In genomic region chr1:34162852-34163766, GRCh38 we compare ENCODE assay signal across 1 cellular context.
TF ChIP-seq lines count a peak whose summit lies in the region.

No MANE protein-coding gene starts in this region.

TF ChIP-seq in H1, 55 proteins besides CTCF, POLR2A, EP300 and RAD21:
- TF ChIP-seq TEAD4 (IDR thresholded peaks at IDR 0.05; ENCODE audit: low read depth, low read length) = peak; percentile 79
- no peak for TF ChIP-seq FOSL1 (IDR thresholded peaks at IDR 0.05; ENCODE audit: insufficient read depth, low read depth, low read length)
- TF ChIP-seq USF2 (IDR thresholded peaks at IDR 0.05; ENCODE audit: low read length) = no peak
- no peak for TF ChIP-seq SIRT6 (IDR thresholded peaks at IDR 0.05; ENCODE audit: low read length)
- TF ChIP-seq MAFK (IDR thresholded peaks at IDR 0.05; ENCODE audit: low read depth, low read length) = no peak
- TF ChIP-seq GTF2F1 (IDR thresholded peaks at IDR 0.05; ENCODE audit: borderline replicate concordance, low read depth, low read length) = no peak
- no peak for TF ChIP-seq HDAC6 (IDR thresholded peaks at IDR 0.05; ENCODE audit: low read depth, low read length)
- TF ChIP-seq RFX5 (IDR thresholded peaks at IDR 0.05; ENCODE audit: borderline replicate concordance, low read depth, low read length) = no peak
- TF ChIP-seq SP4 (IDR thresholded peaks at IDR 0.05; ENCODE audit: low read length) = no peak
- peak; percentile 68; the same call in 1 of the 2 replicates for TF ChIP-seq CREB1 (IDR thresholded peaks at IDR 0.05)
- TF ChIP-seq POLR2AphosphoS5 (IDR thresholded peaks at IDR 0.05; ENCODE audit: low read depth, low read length) = peak; percentile 54; the same call in 1 of the 2 replicates
- TF ChIP-seq JUND (IDR thresholded peaks at IDR 0.05; ENCODE audit: low read length) = peak; percentile 24; the same call in 1 of the 2 replicates
- TF ChIP-seq KDM1A (IDR thresholded peaks at IDR 0.05; ENCODE audit: borderline replicate concordance, low read length) = no peak
- TF ChIP-seq CHD7 (IDR thresholded peaks at IDR 0.05; ENCODE audit: insufficient replicate concordance, low read length) = peak; percentile 17
- no peak for TF ChIP-seq ATF2 (IDR thresholded peaks at IDR 0.05; ENCODE audit: low read length)
- peak; percentile 67 for TF ChIP-seq E2F6 (IDR thresholded peaks at IDR 0.05)
- no peak for TF ChIP-seq EGR1 (IDR thresholded peaks at IDR 0.05; ENCODE audit: borderline replicate concordance, low read depth, low read length)
- no peak for TF ChIP-seq KDM4A (IDR thresholded peaks at IDR 0.05; ENCODE audit: low read depth, low read length, severe bottlenecking)
- no peak for TF ChIP-seq POU5F1 (IDR thresholded peaks at IDR 0.05; ENCODE audit: low read depth, low read length)
- TF ChIP-seq KDM5A (IDR thresholded peaks at IDR 0.05; ENCODE audit: low read length) = no peak
- TF ChIP-seq NRF1 (IDR thresholded peaks at IDR 0.05; ENCODE audit: low read depth, low read length) = no peak
- no peak for TF ChIP-seq NANOG (IDR thresholded peaks at IDR 0.05; ENCODE audit: insufficient read depth, low read depth, low read length, poor library complexity, severe bottlenecking)
- no peak for TF ChIP-seq SAP30 (IDR thresholded peaks at IDR 0.05; ENCODE audit: insufficient read depth, insufficient replicate concordance, low read length)
- TF ChIP-seq EZH2 (IDR thresholded peaks at IDR 0.05; ENCODE audit: low read depth, low read length, severe bottlenecking) = no peak
- no peak for TF ChIP-seq RXRA (IDR thresholded peaks at IDR 0.05; ENCODE audit: insufficient read depth, low read depth, low read length)
- peak; percentile 59 for TF ChIP-seq TAF7 (optimal IDR thresholded peaks at IDR 0.05; ENCODE audit: borderline replicate concordance, low read depth, low read length)
- no peak for TF ChIP-seq SIX5 (IDR thresholded peaks at IDR 0.05; ENCODE audit: low read depth, low read length)
- TF ChIP-seq SP2 (IDR thresholded peaks at IDR 0.05; ENCODE audit: low read length) = no peak
- TF ChIP-seq SUZ12 (IDR thresholded peaks at IDR 0.05; ENCODE audit: low read length) = no peak; the same call in 1 of the 2 replicates
- no peak for TF ChIP-seq CBX8 (IDR thresholded peaks at IDR 0.05; ENCODE audit: borderline replicate concordance, low read depth, low read length)
- TF ChIP-seq YY1 (IDR thresholded peaks at IDR 0.05; ENCODE audit: low read depth, low read length) = no peak
- TF ChIP-seq PHF8 (conservative IDR thresholded peaks at IDR 0.05; ENCODE audit: low read depth, low read length) = no peak
- no peak for TF ChIP-seq CTBP2 (IDR thresholded peaks at IDR 0.05; ENCODE audit: borderline replicate concordance, insufficient read depth, insufficient read length, low read length)
- TF ChIP-seq BACH1 (IDR thresholded peaks at IDR 0.05; ENCODE audit: low read length) = no peak; the same call in none of the 2 replicates
- TF ChIP-seq RBBP5 (IDR thresholded peaks at IDR 0.05; ENCODE audit: borderline replicate concordance, low read depth, low read length) = no peak; the same call in 1 of the 2 replicates
- TF ChIP-seq SP1 (IDR thresholded peaks at IDR 0.05; ENCODE audit: low read depth, low read length) = 0 out of 2 replicates have a peak, but pooled peaks have one; percentile 4
- peak; percentile 55; the same call in 1 of the 2 replicates for TF ChIP-seq TAF1 (IDR thresholded peaks at IDR 0.05; ENCODE audit: low read depth, low read length)
- TF ChIP-seq BRCA1 (IDR thresholded peaks at IDR 0.05; ENCODE audit: low read depth, low read length) = no peak
- TF ChIP-seq SIN3A (conservative IDR thresholded peaks at IDR 0.05 in 1 of 2, IDR thresholded peaks at IDR 0.05 in 1 of 2; ENCODE audit: low read depth in 1 of 2, low read length in 2 of 2) = peak in 1 of 2 experiments; percentile 75; a peak in 2 of 4 replicates
- no peak for TF ChIP-seq CHD1 (IDR thresholded peaks at IDR 0.05; ENCODE audit: low read depth, low read length)
- no peak for TF ChIP-seq BCL11A (IDR thresholded peaks at IDR 0.05; ENCODE audit: low read depth in 2 of 2, low read length in 2 of 2)
- 0 out of 2 replicates have a peak, but pooled peaks have one; percentile 9 for TF ChIP-seq TCF12 (IDR thresholded peaks at IDR 0.05; ENCODE audit: low read depth, low read length)
- no peak for TF ChIP-seq CEBPB (IDR thresholded peaks at IDR 0.05; ENCODE audit: low read depth, low read length)
- no peak for TF ChIP-seq TBP (IDR thresholded peaks at IDR 0.05; ENCODE audit: low read depth, low read length)
- TF ChIP-seq CHD2 (IDR thresholded peaks at IDR 0.05; ENCODE audit: low read length) = no peak
- peak; percentile 83 for TF ChIP-seq MAX (IDR thresholded peaks at IDR 0.05)
- no peak for TF ChIP-seq GABPA (IDR thresholded peaks at IDR 0.05; ENCODE audit: borderline replicate concordance, insufficient read depth, low read length)
- TF ChIP-seq HDAC2 (IDR thresholded peaks at IDR 0.05; ENCODE audit: borderline replicate concordance in 1 of 2, low read depth in 2 of 2, low read length in 2 of 2) = peak; percentile 74 to 78; a peak in 3 of 4 replicates
- no peak for TF ChIP-seq SRF (IDR thresholded peaks at IDR 0.05; ENCODE audit: low read depth, low read length)
- TF ChIP-seq ASH2L (IDR thresholded peaks at IDR 0.05; ENCODE audit: low read length) = peak; percentile 42
